ENCODE assay signal across 30 cellular contexts in genomic region chr12:58969227-58969626, GRCh38. TPM values are rescaled to one million over a fixed set of nuclear protein-coding genes. Genes with fewer than 3 reads are reported as not detected.
"Had no signal": no experiment of that assay in that cellular context is flagged by ENCODE, and none has a peak within 500 bp of the region (broad histone marks: within the 10 kb centered on the region; RNA-seq: fewer than 3 reads in every experiment).

No MANE protein-coding gene starts in this region.

- H3K9me3 ChIP-seq: left ventricle myocardium inferior, stomach, suprapubic skin, transverse colon, uterus had no signal

- H3K4me2 ChIP-seq: hepatocyte had no signal

- H3K4me1 ChIP-seq: left ventricle myocardium inferior, stomach, suprapubic skin, transverse colon, uterus had no signal

- H3K36me3 Mint-ChIP-seq: activated naive CD4-positive, alpha-beta T cell treated with anti-CD3 and anti-CD28 coated beads, Interleukin-2, amount 50 U/mL, for 72 hours; immature natural killer cell; mesothelial cell of epicardium; stimulated activated effector memory CD8-positive, alpha-beta T cell treated with anti-CD3 and anti-CD28 coated beads, Interleukin-12 subunit alpha, Interleukin-12 subunit beta, amount 100 ng/mL, for 72 hours had no signal

- H3K27ac ChIP-seq: brain microvascular endothelial cell, hepatocyte, left ventricle myocardium inferior, stomach, suprapubic skin, transverse colon, uterus had no signal

- H3K4me3 Mint-ChIP-seq: activated B cell treated with CpG ODN at 0.5 μM for 24 hours; activated CD4-positive, alpha-beta T cell treated with anti-CD3 and anti-CD28 coated beads for 36 hours; activated T-cell treated with anti-CD3 and anti-CD28 coated beads, Interleukin-2, amount 50 U/mL, for 24 hours; activated T-helper 17 cell treated with anti-CD3 and anti-CD28 coated beads, Interleukin-2, amount 50 U/mL, for 72 hours; immature natural killer cell; mesothelial cell of epicardium; stimulated activated effector memory CD8-positive, alpha-beta T cell treated with anti-CD3 and anti-CD28 coated beads, Interleukin-12 subunit alpha, Interleukin-12 subunit beta, amount 100 ng/mL, for 72 hours had no signal

- H3K4me3 ChIP-seq: hepatocyte, left ventricle myocardium inferior, stomach, suprapubic skin, transverse colon, uterus had no signal

- H3K27me3 ChIP-seq: brain microvascular endothelial cell, hepatocyte, stomach, suprapubic skin, transverse colon, uterus had no signal

- FAIRE-seq: frontal cortex, small intestine had no signal

- H3K4me1 Mint-ChIP-seq: activated B cell treated with CpG ODN at 0.5 μM for 24 hours; activated CD4-positive, alpha-beta T cell treated with anti-CD3 and anti-CD28 coated beads for 36 hours; activated T-helper 17 cell treated with anti-CD3 and anti-CD28 coated beads, Interleukin-2, amount 50 U/mL, for 72 hours; immature natural killer cell; stimulated activated effector memory CD8-positive, alpha-beta T cell treated with anti-CD3 and anti-CD28 coated beads, Interleukin-12 subunit alpha, Interleukin-12 subunit beta, amount 100 ng/mL, for 72 hours had no signal

- H3K27ac Mint-ChIP-seq: activated B cell treated with CpG ODN at 0.5 μM for 24 hours; activated CD4-positive, alpha-beta T cell treated with anti-CD3 and anti-CD28 coated beads for 36 hours; activated naive CD4-positive, alpha-beta T cell treated with anti-CD3 and anti-CD28 coated beads, Interleukin-2, amount 50 U/mL, for 72 hours; activated T-cell treated with anti-CD3 and anti-CD28 coated beads, Interleukin-2, amount 50 U/mL, for 24 hours; activated T-helper 17 cell treated with anti-CD3 and anti-CD28 coated beads, Interleukin-2, amount 50 U/mL, for 72 hours; immature natural killer cell; mesothelial cell of epicardium; stimulated activated effector memory CD8-positive, alpha-beta T cell treated with anti-CD3 and anti-CD28 coated beads, Interleukin-12 subunit alpha, Interleukin-12 subunit beta, amount 100 ng/mL, for 72 hours had no signal

- H3K36me3 ChIP-seq: brain microvascular endothelial cell, left ventricle myocardium inferior, stomach, suprapubic skin, transverse colon, uterus had no signal

- ATAC-seq: activated CD4-positive, alpha-beta T cell treated with anti-CD3 and anti-CD28 coated beads for 36 hours; activated naive CD4-positive, alpha-beta T cell treated with anti-CD3 and anti-CD28 coated beads, Interleukin-2, amount 50 U/mL, for 72 hours; activated T-helper 17 cell treated with anti-CD3 and anti-CD28 coated beads, Interleukin-2, amount 50 U/mL, for 72 hours; esophagus mucosa; sciatic nerve; stimulated activated effector memory CD8-positive, alpha-beta T cell treated with anti-CD3 and anti-CD28 coated beads, Interleukin-12 subunit alpha, Interleukin-12 subunit beta, amount 100 ng/mL, for 72 hours had no signal

- H3K9me3 Mint-ChIP-seq: activated B cell treated with CpG ODN at 0.5 μM for 24 hours; activated T-cell treated with anti-CD3 and anti-CD28 coated beads, Interleukin-2, amount 50 U/mL, for 24 hours; mesothelial cell of epicardium had no signal

- H2AFZ ChIP-seq: hepatocyte had no signal

- DNase-seq: activated B cell treated with CpG ODN at 0.5 μM for 24 hours; activated CD4-positive, alpha-beta T cell treated with anti-CD3 and anti-CD28 coated beads for 36 hours; activated CD4-positive, alpha-beta T cell treated with anti-CD3 and anti-CD28 coated beads, Interleukin-2, amount 50 U/mL, for 4 hours; activated CD8-positive, alpha-beta memory T cell treated with anti-CD3 and anti-CD28 coated beads for 24 hours; activated CD8-positive, alpha-beta memory T cell treated with anti-CD3 and anti-CD28 coated beads, Interleukin-2, amount 50 U/mL, for 4 hours; activated T-cell treated with anti-CD3 and anti-CD28 coated beads, Interleukin-2, amount 50 U/mL, for 24 hours; aorta; brain microvascular endothelial cell; caudate nucleus; dermis blood vessel endothelial cell; effector CD8-positive, alpha-beta T cell; glutamatergic neuron; immature natural killer cell; left ventricle myocardium inferior; occipital lobe; small intestine; stimulated activated CD4-positive, alpha-beta T cell treated with anti-CD3 and anti-CD28 coated beads, Interleukin-2, amount 100 ng/mL, for 24 hours; stomach; T-helper 9 cell; transverse colon; uterus had no signal

- H3K27me3 Mint-ChIP-seq: activated B cell treated with CpG ODN at 0.5 μM for 24 hours; activated CD4-positive, alpha-beta T cell treated with anti-CD3 and anti-CD28 coated beads for 36 hours; activated T-cell treated with anti-CD3 and anti-CD28 coated beads, Interleukin-2, amount 50 U/mL, for 24 hours; activated T-helper 17 cell treated with anti-CD3 and anti-CD28 coated beads, Interleukin-2, amount 50 U/mL, for 72 hours had no signal

- H3K79me2 ChIP-seq: hepatocyte had no signal

RNA-seq across cellular contexts. Expression of gene LRIG3, which starts 48.9 kb away (rescaled TPM):
- total RNA-seq: activated B cell treated with CpG ODN at 0.5 μM for 24 hours; activated naive CD4-positive, alpha-beta T cell treated with anti-CD3 and anti-CD28 coated beads, Interleukin-2, amount 50 U/mL, for 72 hours; activated T-helper 17 cell treated with anti-CD3 and anti-CD28 coated beads, Interleukin-2, amount 50 U/mL, for 72 hours had no signal
- polyA plus RNA-seq: immature natural killer cell had no signal
